8 cellular contexts compared by ENCODE assay signal in the genomic region with DNA sequence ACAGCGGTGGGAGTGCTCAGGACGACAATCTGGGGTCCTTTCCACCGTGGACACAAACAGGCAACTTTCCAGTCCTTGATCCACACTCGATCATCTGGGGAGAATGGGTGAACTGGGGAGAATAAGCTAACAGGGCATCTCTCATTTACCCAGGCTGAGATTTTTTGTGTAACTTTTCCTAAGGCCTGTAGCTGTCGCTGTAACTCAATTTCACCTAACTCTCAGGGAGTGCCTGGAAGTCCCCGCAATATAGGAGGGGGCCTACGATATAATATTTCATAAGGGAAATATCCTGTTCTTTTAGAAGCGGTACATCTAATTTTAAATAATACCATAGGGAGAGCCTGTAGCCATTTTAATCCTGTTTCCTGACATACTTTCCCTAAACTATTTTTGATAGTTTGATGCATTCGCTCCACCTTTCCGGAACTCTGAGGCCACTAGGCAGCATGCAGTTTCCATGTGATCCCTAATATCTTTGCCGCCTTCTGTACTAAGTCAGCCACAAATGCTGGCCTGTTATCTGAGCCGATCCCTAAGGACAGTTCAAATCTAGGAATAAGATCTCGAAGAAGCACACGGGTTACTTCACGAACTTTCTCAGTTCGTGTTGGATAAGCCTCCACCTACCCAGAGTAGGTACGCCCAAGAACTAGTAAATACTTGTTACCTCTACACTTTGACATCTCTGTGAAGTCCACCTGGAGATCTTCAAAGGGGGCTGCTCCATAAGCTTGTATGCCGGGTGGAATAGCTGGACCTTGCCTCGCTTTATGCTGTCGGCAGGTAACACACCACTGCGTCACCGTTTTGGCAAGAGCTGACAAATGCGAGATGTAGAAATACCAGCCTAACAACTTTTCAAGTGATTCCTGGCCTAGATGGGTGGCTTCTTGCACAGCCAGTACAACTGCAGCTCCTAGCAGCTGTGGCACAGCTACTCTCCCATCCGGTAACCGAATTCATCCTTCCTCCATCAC.
DNase-seq lines count a peak whose midpoint lies in the region; ATAC-seq, FAIRE-seq and TF ChIP-seq lines count a peak whose summit lies in the region.
"Not testable (repeated sequence)": the region's sequence is repeated elsewhere in the genome, so short reads cannot be mapped to it uniquely, and the experiment has no call there.

No MANE protein-coding gene starts in this region.

- H3K79me1 ChIP-seq in IMR-90 (ENCODE audit: low read depth in 1 of 2, low read length in 2 of 2) = not testable (repeated sequence)

- not testable (repeated sequence) for H3K4me3 Mint-ChIP-seq in progenitor cell of endocrine pancreas (ENCODE audit: low read depth)

- H3K4ac ChIP-seq in IMR-90 (ENCODE audit: low read depth, low read length) = not testable (repeated sequence)

- H3K4me2 ChIP-seq in DOHH2 (ENCODE audit: low read length); IMR-90 (ENCODE audit: low read depth, low read length); OCI-LY7 (ENCODE audit: low read length); HepG2 (ENCODE audit: low read depth, low read length): not testable (repeated sequence)

- H3K9me2 ChIP-seq in DOHH2 (replicated peaks; ENCODE audit: control insufficient read depth, low read length); OCI-LY7 (ENCODE audit: insufficient read depth, low read length): not testable (repeated sequence)

- H3K27me3 Mint-ChIP-seq in progenitor cell of endocrine pancreas = peaks cover 34% of the 10 kb centered on the region

- H3K9me3 Mint-ChIP-seq in progenitor cell of endocrine pancreas (ENCODE audit: low read depth) = not testable (repeated sequence)

- H3K18ac ChIP-seq in IMR-90 (ENCODE audit: low read depth, low read length) = not testable (repeated sequence)

- TF ChIP-seq RAD21 in IMR-90 (IDR thresholded peaks at IDR 0.05; ENCODE audit: low read length); HepG2 (CRISPR knock-in tag; IDR thresholded peaks at IDR 0.05): not testable (repeated sequence)

- H3K4me1 Mint-ChIP-seq in progenitor cell of endocrine pancreas (ENCODE audit: low read depth) = not testable (repeated sequence)

- not testable (repeated sequence) for FAIRE-seq in HepG2 (lab: Jason Lieb, UNC)

- ATAC-seq in IMR-90 (ENCODE audit: low read depth); HepG2: not testable (repeated sequence)

- dilution Hi-C loops in IMR-90 (cut with HindIII; ENCODE audit: low sequenced_read_pairs, unreplicated experiment) = not testable (repeated sequence)

- H2BK15ac ChIP-seq in IMR-90 (ENCODE audit: low read depth, low read length) = not testable (repeated sequence)

- not testable (repeated sequence) for H3K4me1 ChIP-seq in DOHH2 (ENCODE audit: control insufficient read depth, low read length); IMR-90 (ENCODE audit: control insufficient read depth, insufficient read depth, low read length); esophagus muscularis mucosa; HepG2 (ENCODE audit: insufficient read depth, low read length)
- peaks cover 12% of the 10 kb centered on the region for H3K4me1 ChIP-seq in OCI-LY7 (ENCODE audit: insufficient read depth, low read length, poor library complexity, severe bottlenecking)

- not testable (repeated sequence) for H2BK20ac ChIP-seq in IMR-90 (ENCODE audit: low read depth, low read length)

- not testable (repeated sequence) for H3F3A ChIP-seq in DOHH2 (ENCODE audit: control insufficient read depth, insufficient read depth)

- not testable (repeated sequence) for H3K27ac ChIP-seq in AG04450 (ENCODE audit: low read depth, low read length); DOHH2 (ENCODE audit: low read depth, low read length); IMR-90 (ENCODE audit: insufficient read depth, low read length); OCI-LY7 (ENCODE audit: low read depth, low read length, poor library complexity, severe bottlenecking); esophagus muscularis mucosa (replicated peaks in 1 of 4); HepG2 (ENCODE audit: extremely low read length, insufficient read depth, low read length)

- not testable (repeated sequence) for H2AK9ac ChIP-seq in IMR-90 (replicated peaks; ENCODE audit: low read depth, low read length, poor library complexity)

- H3K4me3 ChIP-seq in AG04450 (ENCODE audit: low read depth, low read length); DOHH2 (ENCODE audit: low read length); IMR-90 (ENCODE audit: insufficient read depth, low read depth, low read length); OCI-LY7 (ENCODE audit: low read depth, low read length, poor library complexity, severe bottlenecking); astrocyte of the spinal cord (ENCODE audit: low read depth, low read length); esophagus muscularis mucosa; HepG2 (replicated peaks in 1 of 3; ENCODE audit: insufficient read depth in 1 of 3, low read depth in 2 of 3, low read length in 3 of 3): not testable (repeated sequence)

- H3K36me3 Mint-ChIP-seq in progenitor cell of endocrine pancreas (ENCODE audit: insufficient read depth) = not testable (repeated sequence)

- not testable (repeated sequence) for H2BK120ac ChIP-seq in IMR-90 (ENCODE audit: low read depth, low read length)

- in situ Hi-C loops in IMR-90 (cut with MboI; ENCODE audit: low sequenced_read_pairs); astrocyte of the spinal cord (cut with HindIII; ENCODE audit: low sequenced_read_pairs); HepG2 (cut with HindIII; ENCODE audit: extremely low pct_ligation_motif_present, low pct_unique_long_range_greater_than_20kb): not testable (repeated sequence)

- not testable (repeated sequence) for TF ChIP-seq EP300 in esophagus muscularis mucosa (IDR thresholded peaks at IDR 0.05); HepG2 (IDR thresholded peaks at IDR 0.05; ENCODE audit: low read depth in 2 of 2, low read length in 2 of 2); HepG2 (CRISPR knock-in tag; IDR thresholded peaks at IDR 0.05; ENCODE audit: borderline replicate concordance)

- not testable (repeated sequence) for H3K56ac ChIP-seq in IMR-90 (ENCODE audit: extremely low read depth, insufficient read depth, low read length)

- not testable (repeated sequence) for BruUV-seq in IMR-90 (replicated peaks; lab: Mats Ljungman, UMichigan); OCI-LY7 (replicated peaks; lab: Mats Ljungman, UMichigan); HepG2 (replicated peaks; lab: Mats Ljungman, UMichigan)

- H2AK5ac ChIP-seq in IMR-90 (ENCODE audit: low read depth, low read length) = not testable (repeated sequence)

- not testable (repeated sequence) for H3K27ac Mint-ChIP-seq in progenitor cell of endocrine pancreas

- H3K36me3 ChIP-seq in DOHH2 (ENCODE audit: control insufficient read depth, low read length); IMR-90 (ENCODE audit: control insufficient read depth, insufficient read depth, low read length); OCI-LY7 (ENCODE audit: insufficient read depth, low read length); esophagus muscularis mucosa; HepG2 (replicated peaks in 1 of 2; ENCODE audit: control insufficient read depth in 1 of 2, insufficient read depth in 2 of 2, low read length in 2 of 2): not testable (repeated sequence)

- H4K20me1 ChIP-seq in DOHH2 (ENCODE audit: control insufficient read depth, insufficient read depth, low read depth, low read length); IMR-90 (ENCODE audit: insufficient read depth, low read length); OCI-LY7 (ENCODE audit: insufficient read depth, low read length); HepG2 (ENCODE audit: insufficient read depth, low read length): not testable (repeated sequence)

- H4K8ac ChIP-seq in IMR-90 (ENCODE audit: low read depth in 2 of 2, low read length in 2 of 2) = not testable (repeated sequence)

- not testable (repeated sequence) for H3K27me3 ChIP-seq in AG04450 (ENCODE audit: control insufficient read depth, insufficient read depth, low read length); DOHH2 (ENCODE audit: control insufficient read depth, low read length); IMR-90 (ENCODE audit: control insufficient read depth, insufficient read depth, low read length); esophagus muscularis mucosa
- peaks cover 0 to 11% of the 10 kb centered on the region in 2 experiments; a peak in 2 of 5 replicates for H3K27me3 ChIP-seq in HepG2 (ENCODE audit: control insufficient read depth in 1 of 2, insufficient read depth in 2 of 2, low read length in 2 of 2)

- WGBS in IMR-90 (ENCODE audit: extremely low coverage in 2 of 2, insufficient read length in 1 of 2), 2 experiments = no CpG with 5 or more reads among the region's 25 CpGs
- WGBS in esophagus muscularis mucosa = 62% methylated on average over 25 of the region's 25 CpGs
- 42% methylated on average over 22 of the region's 25 CpGs for WGBS in HepG2 (ENCODE audit: low lambda C conversion rate)

- H3K9me3 ChIP-seq in AG04450 (ENCODE audit: control insufficient read depth, insufficient read depth, low read length); DOHH2 (ENCODE audit: control insufficient read depth, insufficient read depth, low read length); IMR-90 (ENCODE audit: control insufficient read depth, insufficient read depth, low read length); OCI-LY7 (ENCODE audit: low read length); esophagus muscularis mucosa; HepG2 (ENCODE audit: low read length): not testable (repeated sequence)

- not testable (repeated sequence) for DNase-seq in AG04450 (ENCODE audit: low read depth, low spot score); IMR-90; astrocyte of the spinal cord (ENCODE audit: low read depth, low spot score); esophagus muscularis mucosa (ENCODE audit: extremely low spot score); HepG2 (ENCODE audit: low spot score); progenitor cell of endocrine pancreas (ENCODE audit: low spot score, unreplicated experiment)
- peak; percentile 8 for DNase-seq in OCI-LY7 (ENCODE audit: low spot score)

- not testable (repeated sequence) for H3K79me2 ChIP-seq in DOHH2 (ENCODE audit: control insufficient read depth, low read length); OCI-LY7 (ENCODE audit: insufficient read depth, low read depth, low read length); HepG2 (ENCODE audit: insufficient read depth, low read length)

- H4K91ac ChIP-seq in IMR-90 (ENCODE audit: insufficient read depth, low read depth, low read length) = not testable (repeated sequence)

- H3K9ac ChIP-seq in IMR-90 (ENCODE audit: low read depth, low read length); HepG2 (ENCODE audit: insufficient read depth, low read depth, low read length): not testable (repeated sequence)

- H4K5ac ChIP-seq in IMR-90 (ENCODE audit: low read depth, low read length) = not testable (repeated sequence)

- TF ChIP-seq POLR2A in IMR-90 (IDR thresholded peaks at IDR 0.05; ENCODE audit: low read depth, low read length); esophagus muscularis mucosa (IDR thresholded peaks at IDR 0.05; ENCODE audit: low read depth); HepG2 (IDR thresholded peaks at IDR 0.05; ENCODE audit: insufficient read depth in 1 of 2, low read depth in 2 of 2, low read length in 2 of 2): not testable (repeated sequence)

- POLR2A ChIA-PET in AG04450 (lab: Yijun Ruan, JAX); IMR-90 (lab: Charles Lee; ENCODE audit: unreplicated experiment); OCI-LY7 (lab: Charles Lee); HepG2 (lab: Yijun Ruan, JAX): not testable (repeated sequence)

- CTCF ChIA-PET in AG04450 (lab: Charles Lee); IMR-90 (lab: Yijun Ruan, JAX); OCI-LY7 (lab: Charles Lee; ENCODE audit: unreplicated experiment): not testable (repeated sequence)
- CTCF ChIA-PET in HepG2 (lab: Yijun Ruan, JAX; ENCODE audit: low intra/inter-chr PET ratio, low total read pairs) = interaction anchor here (0.8 kb wide), 1 partner anchor 107 kb away, joined by 3 read pairs; no protein-coding TSS in a partner anchor

- not testable (repeated sequence) for H2BK5ac ChIP-seq in IMR-90 (ENCODE audit: low read depth, low read length, poor library complexity, severe bottlenecking)

- TF ChIP-seq CTCF in AG04450 (IDR thresholded peaks at IDR 0.05; ENCODE audit: low read depth, low read length) = peak; percentile 36
- peak; percentile 33 for TF ChIP-seq CTCF in DOHH2 (IDR thresholded peaks at IDR 0.05; ENCODE audit: low read depth, low read length, poor library complexity, severe bottlenecking)
- peak; percentile 26; the same call in 1 of the 2 replicates for TF ChIP-seq CTCF in IMR-90 (conservative IDR thresholded peaks at IDR 0.05; ENCODE audit: low read depth, low read length)
- TF ChIP-seq CTCF in OCI-LY7 (conservative IDR thresholded peaks at IDR 0.05; ENCODE audit: low read length) = peak; percentile 65
- peak; percentile 37 for TF ChIP-seq CTCF in astrocyte of the spinal cord (IDR thresholded peaks at IDR 0.05; ENCODE audit: low read depth, low read length)
- TF ChIP-seq CTCF in esophagus muscularis mucosa (IDR thresholded peaks at IDR 0.05) = peak in 2 of 3 experiments; percentile 12 to 39
- TF ChIP-seq CTCF in HepG2 (CRISPR knock-in tag; IDR thresholded peaks at IDR 0.05) = peak; percentile 42
- TF ChIP-seq CTCF in progenitor cell of endocrine pancreas (IDR thresholded peaks at IDR 0.05; ENCODE audit: unreplicated experiment) = peak; percentile 51

- intact Hi-C loops in IMR-90 (cut with micrococcal nuclease); OCI-LY7 (cut with micrococcal nuclease; ENCODE audit: unreplicated experiment); esophagus muscularis mucosa (cut with DNase I); HepG2 (cut with micrococcal nuclease; ENCODE audit: unreplicated experiment): not testable (repeated sequence)

- not testable (repeated sequence) for H3K23ac ChIP-seq in IMR-90 (ENCODE audit: low read depth, low read length)

- not testable (repeated sequence) for H3K9me1 ChIP-seq in IMR-90 (ENCODE audit: insufficient read depth, low read length)

- H2AFZ ChIP-seq in IMR-90 (replicated peaks; ENCODE audit: low read length, poor library complexity); OCI-LY7 (ENCODE audit: low read length); HepG2 (ENCODE audit: low read length): not testable (repeated sequence)

- H3K14ac ChIP-seq in IMR-90 (replicated peaks; ENCODE audit: low read depth, low read length) = not testable (repeated sequence)
